ENCODE assay signal across 8 cellular contexts in the genomic region with DNA sequence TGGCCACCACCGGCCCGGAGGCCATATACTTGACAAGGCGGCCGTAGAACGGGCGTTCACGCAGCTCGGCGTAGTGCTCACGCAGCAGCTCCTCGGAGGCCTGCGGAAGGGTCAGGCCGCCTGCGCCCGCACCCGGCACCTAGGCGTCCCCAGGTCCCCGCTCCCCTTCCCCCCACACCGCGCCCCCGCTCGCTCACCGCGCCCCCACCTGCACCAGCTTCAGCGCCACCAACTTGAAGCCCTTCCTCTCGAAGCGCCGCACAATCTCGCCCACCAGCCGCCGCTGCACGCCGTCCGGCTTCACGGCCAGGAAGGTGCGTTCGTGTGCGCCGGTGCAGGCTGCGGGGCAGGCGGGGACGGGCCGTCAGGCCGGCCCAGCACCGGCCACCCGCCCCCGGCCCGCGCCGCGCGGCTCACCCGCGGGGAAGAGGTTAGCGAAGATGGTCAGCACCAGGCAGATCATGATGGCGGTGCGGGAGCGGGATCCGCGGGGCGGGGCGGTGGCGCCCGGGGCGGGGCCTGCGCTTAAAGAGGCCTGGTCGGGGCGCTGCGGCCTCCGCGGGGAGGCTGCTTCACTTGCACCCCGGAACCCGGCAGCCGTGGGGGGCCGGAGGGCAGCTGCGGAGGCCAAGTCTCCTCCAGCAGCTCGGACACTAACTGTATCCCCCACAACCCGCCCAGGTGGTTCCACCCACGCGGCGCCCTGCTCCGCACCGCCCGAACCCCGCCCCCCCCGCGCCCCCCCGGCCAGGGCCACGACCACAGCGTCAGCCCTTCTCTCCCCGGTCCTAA. TPM values are rescaled to one million over a fixed set of nuclear protein-coding genes. Genes with fewer than 3 reads are reported as not detected.
A peak's percentile ranks its signal among the peaks of the same experiment; 100 is the strongest.
DNase-seq lines count a peak whose midpoint lies in the region; ATAC-seq and TF ChIP-seq lines count a peak whose summit lies in the region.

A gene (minus strand): TSS at position 472 of the 792 bp plus-strand sequence. CDS start 9 bp downstream, at position 463.

- H3K9me3 Mint-ChIP-seq in CD4-positive, alpha-beta T cell, result no peaks in the 10 kb centered on the region
- no peaks in the 10 kb centered on the region for H3K9me3 Mint-ChIP-seq in activated naive CD4-positive, alpha-beta T cell treated with anti-CD3 and anti-CD28 coated beads, Interleukin-2, amount 10 ng/mL, durations not matched to agents 7 days and 5 days

- peaks cover 16% of the 10 kb centered on the region for H3K4me1 Mint-ChIP-seq in CD4-positive, alpha-beta T cell (ENCODE audit: low read depth)
- peaks cover 24% of the 10 kb centered on the region for H3K4me1 Mint-ChIP-seq in activated naive CD4-positive, alpha-beta T cell treated with anti-CD3 and anti-CD28 coated beads, Interleukin-2, amount 10 ng/mL, durations not matched to agents 7 days and 5 days

- POLR2A ChIA-PET in CD4-positive, alpha-beta T cell (lab: Charles Lee), result interaction anchor here (0.7 to 7.9 kb wide), 9 partner anchors 10 to 1076 kb away, joined by 3 to 163 read pairs (median 4); a partner anchor contains a TSS
- POLR2A ChIA-PET in HEK293T (lab: Yijun Ruan, JAX), result interaction anchor here (1.4 to 5.6 kb wide), 4 partner anchors 11 to 194 kb away, joined by 4 to 71 read pairs (median 12); a partner anchor contains a TSS

- no peaks in the 10 kb centered on the region for H3K27me3 Mint-ChIP-seq in CD4-positive, alpha-beta T cell
- no peaks in the 10 kb centered on the region for H3K27me3 Mint-ChIP-seq in activated naive CD4-positive, alpha-beta T cell treated with anti-CD3 and anti-CD28 coated beads, Interleukin-2, amount 10 ng/mL, durations not matched to agents 7 days and 5 days

- H3K4me3 ChIP-seq in subcutaneous abdominal adipose tissue (ENCODE audit: low read depth in 1 of 5, low read length in 5 of 5), result peak within 1 kb of the TSS; percentile 73 to 96 (median 90)

- peaks cover 7 to 45% (median 40%) of the 10 kb centered on the region in 5 donors for H3K4me1 ChIP-seq in subcutaneous abdominal adipose tissue (ENCODE audit: control insufficient read depth in 5 of 5, insufficient read depth in 5 of 5, low read length in 5 of 5)

- H3K9ac ChIP-seq in subcutaneous abdominal adipose tissue (ENCODE audit: low read length in 5 of 5), result peak within 1 kb of the TSS; percentile 26 to 91 (median 88)

- ATAC-seq in CD4-positive, alpha-beta T cell (ENCODE audit: poor library complexity), result peak; percentile 53

- TF ChIP-seq CTCF in CD4-positive, alpha-beta T cell (IDR thresholded peaks at IDR 0.05), result no peak

- CTCF ChIA-PET in CD4-positive, alpha-beta T cell (lab: Charles Lee), result interaction anchor here (4.0 kb wide), 1 partner anchor 11 kb away, joined by 21 read pairs; a partner anchor contains a TSS
- CTCF ChIA-PET in HEK293T (lab: Yijun Ruan, JAX), result interaction anchor here (0.6 to 1.5 kb wide), 2 partner anchors 48 to 65 kb away, joined by 3 read pairs; a partner anchor contains a TSS
- CTCF ChIA-PET in activated naive CD4-positive, alpha-beta T cell treated with anti-CD3 and anti-CD28 coated beads, Interleukin-2, amount 10 ng/mL, durations not matched to agents 7 days and 5 days (lab: Charles Lee), result interaction anchor here (1.6 kb wide), 1 partner anchor 10 kb away, joined by 3 read pairs; no protein-coding TSS in a partner anchor

- H3K9me3 ChIP-seq in CD4-positive, alpha-beta T cell (ENCODE audit: control insufficient read depth, low read length), result no peaks in the 10 kb centered on the region
- H3K9me3 ChIP-seq in subcutaneous abdominal adipose tissue (ENCODE audit: control insufficient read depth in 5 of 5, low read length in 5 of 5), result no peaks in the 10 kb centered on the region

- peak within 1 kb of the TSS; percentile 69 for H3K27ac ChIP-seq in CD4-positive, alpha-beta T cell (ENCODE audit: low read depth, low read length)
- peak within 1 kb of the TSS; percentile 62 for H3K27ac ChIP-seq in subcutaneous abdominal adipose tissue (ENCODE audit: low read depth, low read length)

- H3K4me3 Mint-ChIP-seq in CD4-positive, alpha-beta T cell, result peak within 1 kb of the TSS; percentile 98
- H3K4me3 Mint-ChIP-seq in activated naive CD4-positive, alpha-beta T cell treated with anti-CD3 and anti-CD28 coated beads, Interleukin-2, amount 10 ng/mL, durations not matched to agents 7 days and 5 days, result peak within 1 kb of the TSS; percentile 96

- H3K27ac Mint-ChIP-seq in CD4-positive, alpha-beta T cell, result peak within 1 kb of the TSS; percentile 92
- peak within 1 kb of the TSS; percentile 97 for H3K27ac Mint-ChIP-seq in activated naive CD4-positive, alpha-beta T cell treated with anti-CD3 and anti-CD28 coated beads, Interleukin-2, amount 10 ng/mL, durations not matched to agents 7 days and 5 days

- peaks cover 0 to 45% (median 38%) of the 10 kb centered on the region in 5 donors for H3K36me3 ChIP-seq in subcutaneous abdominal adipose tissue (ENCODE audit: control insufficient read depth in 5 of 5, insufficient read depth in 5 of 5, low read length in 5 of 5)

- peak; percentile 53 to 81 (median 68) for DNase-seq in CD4-positive, alpha-beta T cell
- peak; percentile 69 for DNase-seq in HEK293T (ENCODE audit: extremely low spot score)
- peak; percentile 63 for DNase-seq in SK-N-DZ (ENCODE audit: low spot score)
- DNase-seq in activated naive CD4-positive, alpha-beta T cell treated with anti-CD3 and anti-CD28 coated beads, Interleukin-2, amount 10 ng/mL, durations not matched to agents 7 days and 5 days, result peak; percentile 85
- DNase-seq in germinal center (ENCODE audit: low spot score), result peak; percentile 75
- peak in 53 of 56 donors; percentile 7 to 82 (median 56) for DNase-seq in nucleus accumbens (lab: John Stamatoyannopoulos, UW)
- DNase-seq in cerebellar cortex (ENCODE audit: low spot score), result no peak

- intact Hi-C loops in CD4-positive, alpha-beta T cell (cut with DNase I, micrococcal nuclease), result loop anchor here (5.0 to 10.0 kb wide), 6 partner anchors 56 to 419 kb away; a partner anchor contains a TSS

- H3K27me3 ChIP-seq in CD4-positive, alpha-beta T cell (ENCODE audit: control insufficient read depth, insufficient read depth, low read length), result no peaks in the 10 kb centered on the region
- no peaks in the 10 kb centered on the region for H3K27me3 ChIP-seq in subcutaneous abdominal adipose tissue (ENCODE audit: control insufficient read depth in 5 of 5, insufficient read depth in 4 of 5, low read length in 5 of 5)

- peaks cover 30% of the 10 kb centered on the region for H3K36me3 Mint-ChIP-seq in CD4-positive, alpha-beta T cell (ENCODE audit: low read depth)
- peaks cover 13% of the 10 kb centered on the region for H3K36me3 Mint-ChIP-seq in activated naive CD4-positive, alpha-beta T cell treated with anti-CD3 and anti-CD28 coated beads, Interleukin-2, amount 10 ng/mL, durations not matched to agents 7 days and 5 days

TF ChIP-seq in HEK293T, 16 proteins besides CTCF, POLR2A, EP300 and RAD21:
- TF ChIP-seq NFRKB (IDR thresholded peaks at IDR 0.05) (no peak), FOXK2 (IDR thresholded peaks at IDR 0.05) (no peak), ARNT (IDR thresholded peaks at IDR 0.05) (no peak), ELF4 (IDR thresholded peaks at IDR 0.05) (no peak), BHLHE40 (IDR thresholded peaks at IDR 0.05; ENCODE audit: borderline replicate concordance) (no peak), SP1 (IDR thresholded peaks at IDR 0.05) (no peak), L3MBTL2 (conservative IDR thresholded peaks at IDR 0.05) (no peak)

RNA-seq across cellular contexts. Expression of the gene that starts here (rescaled TPM):
- total RNA-seq in CD4-positive, alpha-beta T cell, result 10 to 100 TPM; 46.2 to 54.2 TPM
- polyA plus RNA-seq in SK-N-DZ (2014; cell fraction: cytosol; rRNA removed), result 45.6 and 67.6 TPM in 2 replicates
- 257 and 274 TPM in 2 replicates for polyA plus RNA-seq in SK-N-DZ (2014; cell fraction: nucleus; rRNA removed)
